ENCODE assay signal across 29 cellular contexts in the genomic region with DNA sequence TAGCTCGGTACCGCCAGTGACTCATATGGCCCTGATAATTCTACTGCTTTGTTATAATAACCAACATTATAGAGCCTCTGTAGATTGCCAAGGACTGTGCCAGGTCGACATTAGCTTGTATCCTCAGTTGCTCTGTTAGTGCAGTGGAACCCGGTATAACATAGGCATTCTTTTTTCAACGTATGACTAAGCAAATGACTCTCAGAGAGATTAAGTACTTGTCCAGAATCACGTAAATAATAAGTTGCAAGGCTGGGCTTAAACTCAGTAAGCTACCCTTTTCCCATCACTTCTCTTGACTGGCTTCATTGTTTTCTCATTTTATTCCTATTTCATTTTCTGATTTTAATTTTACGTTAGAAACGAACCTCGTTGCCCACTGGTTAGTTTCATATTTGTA.
DNase-seq lines count a peak whose midpoint lies in the region; ATAC-seq and TF ChIP-seq lines count a peak whose summit lies in the region.
"Had no signal": no experiment of that assay in that cellular context is flagged by ENCODE, and none has a peak within 500 bp of the region (broad histone marks: within the 10 kb centered on the region; RNA-seq: fewer than 3 reads in every experiment).

No MANE protein-coding gene starts in this region.

- H3K27ac ChIP-seq in IMR-90 (ENCODE audit: insufficient read depth, low read length) (no peak overlapping the region), esophagus (ENCODE audit: low read depth in 2 of 2, low read length in 1 of 2) (peak overlapping the region; percentile 22 to 85), rectal smooth muscle tissue (ENCODE audit: low read depth, low read length) (peak overlapping the region; percentile 65), aorta (ENCODE audit: low read depth in 1 of 2, low read length in 2 of 2) (peak overlapping the region; percentile 30 to 80), upper lobe of left lung (no peak overlapping the region)
- H3K27ac ChIP-seq: BLaER1, body of pancreas, lower lobe of right lung, ovary, PC-9, thyroid gland had no signal

- H3K4me1 ChIP-seq in IMR-90 (ENCODE audit: control insufficient read depth, insufficient read depth, low read length) (peaks cover 3% of the 10 kb centered on the region; the same call in 1 of the 2 replicates), esophagus (ENCODE audit: control insufficient read depth in 2 of 2, insufficient read depth in 2 of 2, low read length in 1 of 2) (no peaks in the 10 kb centered on the region), rectal smooth muscle tissue (ENCODE audit: control insufficient read depth, insufficient read depth, low read length) (peaks cover 6% of the 10 kb centered on the region), aorta (ENCODE audit: control insufficient read depth in 1 of 2, insufficient read depth in 2 of 2, low read length in 2 of 2) (peaks cover 0 to 4% of the 10 kb centered on the region in 2 donors), upper lobe of left lung (no peaks in the 10 kb centered on the region)
- H3K4me1 ChIP-seq: BLaER1, body of pancreas, heart left ventricle, lower lobe of right lung, thyroid gland had no signal

- no peak overlapping the region for H3K18ac ChIP-seq in IMR-90 (ENCODE audit: low read depth, low read length)

- no peak overlapping the region for H3K4me2 ChIP-seq in IMR-90 (ENCODE audit: low read depth, low read length)
- H3K4me2 ChIP-seq: BLaER1, PC-9 had no signal

- H3K27me3 ChIP-seq in IMR-90 (ENCODE audit: control insufficient read depth, insufficient read depth, low read length) (no peaks in the 10 kb centered on the region), esophagus (ENCODE audit: control insufficient read depth in 1 of 2, insufficient read depth in 2 of 2, low read length in 2 of 2) (no peaks in the 10 kb centered on the region), rectal smooth muscle tissue (ENCODE audit: control insufficient read depth, insufficient read depth, low read length) (no peaks in the 10 kb centered on the region), aorta (ENCODE audit: control insufficient read depth in 1 of 2, insufficient read depth in 2 of 2, low read length in 1 of 2) (no peaks in the 10 kb centered on the region), upper lobe of left lung (no peaks in the 10 kb centered on the region)
- H3K27me3 ChIP-seq: BLaER1, body of pancreas, heart left ventricle, ovary, thyroid gland had no signal

- peaks cover 23% of the 10 kb centered on the region for H3K36me3 ChIP-seq in IMR-90 (ENCODE audit: control insufficient read depth, insufficient read depth, low read length)
- H3K36me3 ChIP-seq in esophagus (ENCODE audit: control insufficient read depth in 2 of 2, insufficient read depth in 2 of 2, low read length in 1 of 2): peaks cover 4 to 15% of the 10 kb centered on the region in 2 donors
- peaks cover 7% of the 10 kb centered on the region for H3K36me3 ChIP-seq in rectal smooth muscle tissue (ENCODE audit: control insufficient read depth, insufficient read depth, low read length)
- no peaks in the 10 kb centered on the region for H3K36me3 ChIP-seq in aorta (ENCODE audit: control insufficient read depth in 1 of 2, insufficient read depth in 2 of 2, low read length in 1 of 2)
- peaks cover 12 to 68% (median 40%) of the 10 kb centered on the region in 4 donors for H3K36me3 ChIP-seq in upper lobe of left lung

- 0 out of 2 replicates have a peak overlapping the region, but pooled peaks have one; percentile 17 for H3K14ac ChIP-seq in IMR-90 (replicated peaks; ENCODE audit: low read depth, low read length)

- no peak overlapping the region for H2AFZ ChIP-seq in IMR-90 (replicated peaks; ENCODE audit: low read length, poor library complexity)
- H2AFZ ChIP-seq: PC-9 had no signal

- WGBS in IMR-90 (ENCODE audit: extremely low coverage in 2 of 2, insufficient read length in 1 of 2), 2 experiments: 80% methylated on average over 1 of the region's 9 CpGs; no CpG with 5 or more reads in 1 of the 2 experiments
- WGBS in esophagus, 2 donors: 69 to 76% methylated on average over 9 of the region's 9 CpGs
- 6 to 8% methylated on average over 9 of the region's 9 CpGs for WGBS in aorta, 2 donors
- 91% methylated on average over 9 of the region's 9 CpGs for WGBS in upper lobe of left lung, 2 donors

- no peak for TF ChIP-seq RAD21 in IMR-90 (IDR thresholded peaks at IDR 0.05; ENCODE audit: low read length)

- no peak overlapping the region for H2AK5ac ChIP-seq in IMR-90 (ENCODE audit: low read depth, low read length)

- H2BK5ac ChIP-seq in IMR-90 (ENCODE audit: low read depth, low read length, poor library complexity, severe bottlenecking): no peak overlapping the region

- no peak for TF ChIP-seq CTCF in IMR-90 (conservative IDR thresholded peaks at IDR 0.05; ENCODE audit: low read depth, low read length)
- TF ChIP-seq CTCF in upper lobe of left lung (IDR thresholded peaks at IDR 0.05): no peak

- H2BK15ac ChIP-seq in IMR-90 (ENCODE audit: low read depth, low read length): peak overlapping the region; percentile 26; the same call in 1 of the 3 replicates

- no peak overlapping the region for H3K4me3 ChIP-seq in IMR-90 (ENCODE audit: insufficient read depth, low read depth, low read length)
- H3K4me3 ChIP-seq in esophagus (ENCODE audit: low read depth in 1 of 2, low read length in 2 of 2): no peak overlapping the region
- H3K4me3 ChIP-seq in rectal smooth muscle tissue (ENCODE audit: low read length): no peak overlapping the region
- H3K4me3 ChIP-seq in aorta (ENCODE audit: low read length in 2 of 2): no peak overlapping the region
- no peak overlapping the region for H3K4me3 ChIP-seq in upper lobe of left lung
- H3K4me3 ChIP-seq: BLaER1, body of pancreas, heart left ventricle, lower lobe of right lung, mucosa of descending colon, ovary, PC-9, thyroid gland had no signal

- no peak overlapping the region for H2BK120ac ChIP-seq in IMR-90 (ENCODE audit: low read depth, low read length)

- H3K79me1 ChIP-seq in IMR-90 (ENCODE audit: low read depth in 1 of 2, low read length in 2 of 2): peaks cover 6 to 25% of the 10 kb centered on the region in 2 experiments; a peak in 3 of 4 replicates

- peak; percentile 63 for DNase-seq in IMR-90
- DNase-seq in aorta: no peak
- no peak for DNase-seq in upper lobe of left lung
- DNase-seq in HEK293T (ENCODE audit: extremely low spot score): no peak
- DNase-seq: activated CD8-positive, alpha-beta T cell treated with anti-CD3 and anti-CD28 coated beads, Interleukin-2, amount 10 ng/mL, durations not matched to agents 7 days and 5 days; activated naive CD8-positive, alpha-beta T cell treated with anti-CD3 and anti-CD28 coated beads for 36 hours; body of pancreas; COR-L47; DMS79 treated with DMSO at 0.1 percent for 48 hours; heart left ventricle; Kasumi-1; lower lobe of right lung; mucosa of descending colon; NCI-H1694; NCI-H2171; NCI-H510A treated with DMSO at 0.1 percent for 48 hours; NK-92 treated with Interleukin-12 subunit alpha and Interleukin-12 subunit beta, amount 100 ng/mL, for 24 hours; ovary; PC-9; right cardiac atrium; SHP77; stimulated activated CD4-positive, alpha-beta T cell treated with anti-CD3 and anti-CD28 coated beads, Interleukin-4, amount 100 ng/mL, for 4 hours; stimulated activated naive B cell treated with anti-CD40 and anti-IgM and Interleukin-4, amounts not matched to agents 10 μg/mL and 1 μg/mL and 100 μg/mL, for 72 hours; thyroid gland had no signal

- TF ChIP-seq EP300 in upper lobe of left lung (IDR thresholded peaks at IDR 0.05): no peak

- H3K4ac ChIP-seq in IMR-90 (ENCODE audit: low read depth, low read length): no peak overlapping the region; the same call in 1 of the 2 replicates

- no TSS peak for BruUV-seq in IMR-90 (replicated peaks; lab: Mats Ljungman, UMichigan)

- H3K23ac ChIP-seq in IMR-90 (ENCODE audit: low read depth, low read length): peak overlapping the region; percentile 20; the same call in 1 of the 2 replicates

- ATAC-seq in IMR-90 (ENCODE audit: low read depth) (peak; percentile 63), aorta (ENCODE audit: low FRiP score) (peak; percentile 57), upper lobe of left lung (ENCODE audit: low FRiP score in 2 of 2) (no peak), HG02623 (IDR thresholded peaks at IDR 0.05; ENCODE audit: unreplicated experiment) (no peak)
- ATAC-seq: activated CD8-positive, alpha-beta T cell treated with anti-CD3 and anti-CD28 coated beads, Interleukin-2, amount 10 ng/mL, durations not matched to agents 7 days and 5 days; body of pancreas; HCT116; heart left ventricle; lower lobe of right lung; mucosa of descending colon; right cardiac atrium; stimulated activated naive B cell treated with anti-CD40 and anti-IgM and Interleukin-4, amounts not matched to agents 10 μg/mL and 1 μg/mL and 100 μg/mL, for 72 hours had no signal

- H3K9ac ChIP-seq in IMR-90 (ENCODE audit: low read depth, low read length) (no peak overlapping the region), rectal smooth muscle tissue (ENCODE audit: low read length) (no peak overlapping the region)
- H3K9ac ChIP-seq: BLaER1 had no signal

- H3K9me1 ChIP-seq in IMR-90 (ENCODE audit: insufficient read depth, low read length): peaks cover 5% of the 10 kb centered on the region

- no peak overlapping the region for H2AK9ac ChIP-seq in IMR-90 (replicated peaks; ENCODE audit: low read depth, low read length, poor library complexity)

- POLR2A ChIA-PET in IMR-90 (lab: Charles Lee; ENCODE audit: unreplicated experiment) (no interaction called here), HEK293T (lab: Yijun Ruan, JAX) (interaction anchor here (0.6 kb wide), 1 partner anchor 12 kb away, joined by 3 read pairs; no protein-coding TSS in a partner anchor)

- no peak overlapping the region for H4K5ac ChIP-seq in IMR-90 (ENCODE audit: low read depth, low read length)

- H4K91ac ChIP-seq in IMR-90 (ENCODE audit: insufficient read depth, low read depth, low read length): no peak overlapping the region

- no peaks in the 10 kb centered on the region for H3K9me3 ChIP-seq in IMR-90 (ENCODE audit: control insufficient read depth, insufficient read depth, low read length)
- no peaks in the 10 kb centered on the region for H3K9me3 ChIP-seq in esophagus (ENCODE audit: control insufficient read depth in 2 of 2, insufficient read depth in 1 of 2, low read depth in 1 of 2, low read length in 1 of 2)
- no peaks in the 10 kb centered on the region for H3K9me3 ChIP-seq in aorta (ENCODE audit: control insufficient read depth, low read length)
- no peaks in the 10 kb centered on the region for H3K9me3 ChIP-seq in upper lobe of left lung
- H3K9me3 ChIP-seq: BLaER1, body of pancreas, heart left ventricle, lower lobe of right lung, mucosa of descending colon, ovary, thyroid gland had no signal

- no peak overlapping the region for H2BK20ac ChIP-seq in IMR-90 (ENCODE audit: low read depth, low read length)

- H4K20me1 ChIP-seq in IMR-90 (ENCODE audit: insufficient read depth, low read length): peaks cover 8% of the 10 kb centered on the region; the same call in 1 of the 2 replicates
- H4K20me1 ChIP-seq: BLaER1 had no signal

- in situ Hi-C loops in IMR-90 (cut with MboI; ENCODE audit: low sequenced_read_pairs): no loop called here

- no peak overlapping the region for H3K56ac ChIP-seq in IMR-90 (ENCODE audit: extremely low read depth, insufficient read depth, low read length)

- intact Hi-C loops in IMR-90 (cut with micrococcal nuclease) (no loop called here), aorta (cut with DNase I) (loop anchor here in 1 of 2 donors (5.0 kb wide), 1 partner anchor 86 kb away; a partner anchor contains a TSS)

- CTCF ChIA-PET in IMR-90 (lab: Yijun Ruan, JAX) (no interaction called here), HEK293T (lab: Yijun Ruan, JAX) (no interaction called here)

- no peak overlapping the region for H4K8ac ChIP-seq in IMR-90 (ENCODE audit: low read depth in 2 of 2, low read length in 2 of 2)

- TF ChIP-seq POLR2A in IMR-90 (IDR thresholded peaks at IDR 0.05; ENCODE audit: low read depth, low read length): no peak
- no peak for TF ChIP-seq POLR2A in upper lobe of left lung (IDR thresholded peaks at IDR 0.05)

- dilution Hi-C loops in IMR-90 (cut with HindIII; ENCODE audit: low sequenced_read_pairs, unreplicated experiment): no loop called here

Comparison
In these comparisons a context has a peak if more than half of its experiments do, and no peak if none do; other contexts are left out.
1. ATAC-seq: peak in IMR-90 (single experiment) and aorta (single experiment); none in upper lobe of left lung (0 of 2) and HG02623 (single experiment).
2. H3K27ac ChIP-seq: peak in esophagus (2 of 2), rectal smooth muscle tissue (single experiment) and aorta (2 of 2); none in IMR-90 (single experiment) and upper lobe of left lung (0 of 4).